Comparison of ENCODE assay signal across 1 cellular context in the genomic region with DNA sequence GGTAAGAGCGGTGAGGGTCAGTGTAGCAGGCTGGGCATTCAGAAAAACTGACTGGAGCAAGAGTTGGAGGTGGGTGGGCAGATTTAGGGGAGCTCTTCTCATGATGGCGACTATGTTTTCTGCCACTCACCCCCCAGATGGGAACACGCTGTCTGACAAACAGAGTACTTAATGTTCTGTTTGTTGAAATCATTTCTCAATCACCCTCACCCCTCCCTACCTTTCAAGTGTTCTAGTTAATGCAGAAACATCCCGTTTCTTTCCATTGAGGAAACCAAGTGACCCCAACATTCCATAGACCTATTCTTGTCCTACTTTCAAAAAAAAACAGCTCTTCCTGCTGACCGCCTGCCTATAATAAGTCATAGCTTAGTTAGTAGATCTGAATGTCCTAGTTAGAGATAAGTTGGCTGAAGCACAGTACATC.
A peak's percentile ranks its signal among the peaks of the same experiment; 100 is the strongest.
TF ChIP-seq lines count a peak whose summit lies in the region.

No MANE protein-coding gene starts in this region.

TF ChIP-seq in HepG2, 621 proteins besides CTCF, POLR2A, EP300 and RAD21 (continued from another document and continues in another):
- TF ChIP-seq, protein P1, sequence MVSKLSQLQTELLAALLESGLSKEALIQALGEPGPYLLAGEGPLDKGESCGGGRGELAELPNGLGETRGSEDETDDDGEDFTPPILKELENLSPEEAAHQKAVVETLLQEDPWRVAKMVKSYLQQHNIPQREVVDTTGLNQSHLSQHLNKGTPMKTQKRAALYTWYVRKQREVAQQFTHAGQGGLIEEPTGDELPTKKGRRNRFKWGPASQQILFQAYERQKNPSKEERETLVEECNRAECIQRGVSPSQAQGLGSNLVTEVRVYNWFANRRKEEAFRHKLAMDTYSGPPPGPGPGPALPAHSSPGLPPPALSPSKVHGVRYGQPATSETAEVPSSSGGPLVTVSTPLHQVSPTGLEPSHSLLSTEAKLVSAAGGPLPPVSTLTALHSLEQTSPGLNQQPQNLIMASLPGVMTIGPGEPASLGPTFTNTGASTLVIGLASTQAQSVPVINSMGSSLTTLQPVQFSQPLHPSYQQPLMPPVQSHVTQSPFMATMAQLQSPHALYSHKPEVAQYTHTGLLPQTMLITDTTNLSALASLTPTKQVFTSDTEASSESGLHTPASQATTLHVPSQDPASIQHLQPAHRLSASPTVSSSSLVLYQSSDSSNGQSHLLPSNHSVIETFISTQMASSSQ (IDR thresholded peaks at IDR 0.05; ENCODE audit: low read depth) = no peak
- TF ChIP-seq, protein P1 (CRISPR knock-in tag; IDR thresholded peaks at IDR 0.05; ENCODE audit: borderline replicate concordance) = no peak
- TF ChIP-seq CBFB (CRISPR knock-in tag; IDR thresholded peaks at IDR 0.05) = no peak
- no peak for TF ChIP-seq ZSCAN5A (CRISPR knock-in tag; IDR thresholded peaks at IDR 0.05; ENCODE audit: borderline replicate concordance)
- TF ChIP-seq ZNF776 (CRISPR knock-in tag; IDR thresholded peaks at IDR 0.05) = no peak
- no peak for TF ChIP-seq TERF1 (CRISPR knock-in tag; IDR thresholded peaks at IDR 0.05)
- TF ChIP-seq, protein P2, sequence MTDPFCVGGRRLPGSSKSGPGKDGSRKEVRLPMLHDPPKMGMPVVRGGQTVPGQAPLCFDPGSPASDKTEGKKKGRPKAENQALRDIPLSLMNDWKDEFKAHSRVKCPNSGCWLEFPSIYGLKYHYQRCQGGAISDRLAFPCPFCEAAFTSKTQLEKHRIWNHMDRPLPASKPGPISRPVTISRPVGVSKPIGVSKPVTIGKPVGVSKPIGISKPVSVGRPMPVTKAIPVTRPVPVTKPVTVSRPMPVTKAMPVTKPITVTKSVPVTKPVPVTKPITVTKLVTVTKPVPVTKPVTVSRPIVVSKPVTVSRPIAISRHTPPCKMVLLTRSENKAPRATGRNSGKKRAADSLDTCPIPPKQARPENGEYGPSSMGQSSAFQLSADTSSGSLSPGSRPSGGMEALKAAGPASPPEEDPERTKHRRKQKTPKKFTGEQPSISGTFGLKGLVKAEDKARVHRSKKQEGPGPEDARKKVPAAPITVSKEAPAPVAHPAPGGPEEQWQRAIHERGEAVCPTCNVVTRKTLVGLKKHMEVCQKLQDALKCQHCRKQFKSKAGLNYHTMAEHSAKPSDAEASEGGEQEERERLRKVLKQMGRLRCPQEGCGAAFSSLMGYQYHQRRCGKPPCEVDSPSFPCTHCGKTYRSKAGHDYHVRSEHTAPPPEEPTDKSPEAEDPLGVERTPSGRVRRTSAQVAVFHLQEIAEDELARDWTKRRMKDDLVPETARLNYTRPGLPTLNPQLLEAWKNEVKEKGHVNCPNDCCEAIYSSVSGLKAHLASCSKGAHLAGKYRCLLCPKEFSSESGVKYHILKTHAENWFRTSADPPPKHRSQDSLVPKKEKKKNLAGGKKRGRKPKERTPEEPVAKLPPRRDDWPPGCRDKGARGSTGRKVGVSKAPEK (CRISPR knock-in tag; IDR thresholded peaks at IDR 0.05; ENCODE audit: borderline replicate concordance) = no peak
- TF ChIP-seq, protein P3, sequence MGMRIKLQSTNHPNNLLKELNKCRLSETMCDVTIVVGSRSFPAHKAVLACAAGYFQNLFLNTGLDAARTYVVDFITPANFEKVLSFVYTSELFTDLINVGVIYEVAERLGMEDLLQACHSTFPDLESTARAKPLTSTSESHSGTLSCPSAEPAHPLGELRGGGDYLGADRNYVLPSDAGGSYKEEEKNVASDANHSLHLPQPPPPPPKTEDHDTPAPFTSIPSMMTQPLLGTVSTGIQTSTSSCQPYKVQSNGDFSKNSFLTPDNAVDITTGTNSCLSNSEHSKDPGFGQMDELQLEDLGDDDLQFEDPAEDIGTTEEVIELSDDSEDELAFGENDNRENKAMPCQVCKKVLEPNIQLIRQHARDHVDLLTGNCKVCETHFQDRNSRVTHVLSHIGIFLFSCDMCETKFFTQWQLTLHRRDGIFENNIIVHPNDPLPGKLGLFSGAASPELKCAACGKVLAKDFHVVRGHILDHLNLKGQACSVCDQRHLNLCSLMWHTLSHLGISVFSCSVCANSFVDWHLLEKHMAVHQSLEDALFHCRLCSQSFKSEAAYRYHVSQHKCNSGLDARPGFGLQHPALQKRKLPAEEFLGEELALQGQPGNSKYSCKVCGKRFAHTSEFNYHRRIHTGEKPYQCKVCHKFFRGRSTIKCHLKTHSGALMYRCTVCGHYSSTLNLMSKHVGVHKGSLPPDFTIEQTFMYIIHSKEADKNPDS (CRISPR knock-in tag; IDR thresholded peaks at IDR 0.05) = no peak
- TF ChIP-seq ZNF607 (CRISPR knock-in tag; IDR thresholded peaks at IDR 0.05; ENCODE audit: borderline replicate concordance) = no peak
- TF ChIP-seq ZSCAN20 (CRISPR knock-in tag; IDR thresholded peaks at IDR 0.05; ENCODE audit: borderline replicate concordance) = no peak
- TF ChIP-seq BCL3 (CRISPR knock-in tag; IDR thresholded peaks at IDR 0.05) = no peak
- no peak for TF ChIP-seq HOXA9 (CRISPR knock-in tag; IDR thresholded peaks at IDR 0.05; ENCODE audit: borderline replicate concordance)
- no peak for TF ChIP-seq ZFP36L2 (CRISPR knock-in tag; IDR thresholded peaks at IDR 0.05)
- TF ChIP-seq TCF7L2 (IDR thresholded peaks at IDR 0.05; ENCODE audit: low read depth, low read length) = no peak
- no peak for TF ChIP-seq ZNF564 (CRISPR knock-in tag; IDR thresholded peaks at IDR 0.05)
- TF ChIP-seq HNRNPLL (IDR thresholded peaks at IDR 0.05; ENCODE audit: low read depth, low read length, poor library complexity, severe bottlenecking) = no peak
- no peak for TF ChIP-seq REPIN1 (CRISPR knock-in tag; IDR thresholded peaks at IDR 0.05; ENCODE audit: borderline replicate concordance, low read depth)
- TF ChIP-seq ETV5 (CRISPR knock-in tag; IDR thresholded peaks at IDR 0.05; ENCODE audit: borderline replicate concordance) = no peak
- no peak for TF ChIP-seq CENPT (CRISPR knock-in tag; IDR thresholded peaks at IDR 0.05; ENCODE audit: low read depth)
- no peak for TF ChIP-seq SMYD3 (CRISPR knock-in tag; IDR thresholded peaks at IDR 0.05)
- TF ChIP-seq CEBPG (CRISPR knock-in tag; IDR thresholded peaks at IDR 0.05) = peak; percentile 51
- TF ChIP-seq, protein P4, sequence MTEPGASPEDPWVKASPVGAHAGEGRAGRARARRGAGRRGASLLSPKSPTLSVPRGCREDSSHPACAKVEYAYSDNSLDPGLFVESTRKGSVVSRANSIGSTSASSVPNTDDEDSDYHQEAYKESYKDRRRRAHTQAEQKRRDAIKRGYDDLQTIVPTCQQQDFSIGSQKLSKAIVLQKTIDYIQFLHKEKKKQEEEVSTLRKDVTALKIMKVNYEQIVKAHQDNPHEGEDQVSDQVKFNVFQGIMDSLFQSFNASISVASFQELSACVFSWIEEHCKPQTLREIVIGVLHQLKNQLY (CRISPR knock-in tag; IDR thresholded peaks at IDR 0.05) = no peak
- TF ChIP-seq ZSCAN29 (CRISPR knock-in tag; conservative IDR thresholded peaks at IDR 0.05) = no peak
- TF ChIP-seq ETV6 (CRISPR knock-in tag; conservative IDR thresholded peaks at IDR 0.05) = no peak
- no peak for TF ChIP-seq CBX2 (IDR thresholded peaks at IDR 0.05; ENCODE audit: low read depth, low read length)
- TF ChIP-seq CBX2 (CRISPR knock-in tag; IDR thresholded peaks at IDR 0.05; ENCODE audit: low read depth) = no peak
- TF ChIP-seq ZBTB38 (CRISPR knock-in tag; IDR thresholded peaks at IDR 0.05) = peak; percentile 58; the same call in 1 of the 2 replicates
- TF ChIP-seq RXRB (CRISPR knock-in tag; IDR thresholded peaks at IDR 0.05; ENCODE audit: borderline replicate concordance) = 0 out of 2 replicates have a peak, but pooled peaks have one; percentile 39
- peak; percentile 25; the same call in 1 of the 2 replicates for TF ChIP-seq CEBPB (IDR thresholded peaks at IDR 0.05; ENCODE audit: borderline replicate concordance, low read depth, low read length)
- TF ChIP-seq NR2F2 (IDR thresholded peaks at IDR 0.05; ENCODE audit: borderline replicate concordance, low read depth) = no peak
- TF ChIP-seq RFX3 (CRISPR knock-in tag; IDR thresholded peaks at IDR 0.05) = no peak
- TF ChIP-seq HMGA1 (CRISPR knock-in tag; conservative IDR thresholded peaks at IDR 0.05) = no peak
- no peak for TF ChIP-seq ZNF567 (CRISPR knock-in tag; IDR thresholded peaks at IDR 0.05; ENCODE audit: borderline replicate concordance)
- TF ChIP-seq DZIP1 (CRISPR knock-in tag; IDR thresholded peaks at IDR 0.05) = no peak
- no peak for TF ChIP-seq RFX5 (IDR thresholded peaks at IDR 0.05; ENCODE audit: low read depth, low read length)
- TF ChIP-seq HOXD1 (CRISPR knock-in tag; IDR thresholded peaks at IDR 0.05) = no peak
- TF ChIP-seq ZNF576 (CRISPR knock-in tag; IDR thresholded peaks at IDR 0.05) = no peak
- TF ChIP-seq MLLT10 (CRISPR knock-in tag; IDR thresholded peaks at IDR 0.05) = no peak
- TF ChIP-seq, protein P5, sequence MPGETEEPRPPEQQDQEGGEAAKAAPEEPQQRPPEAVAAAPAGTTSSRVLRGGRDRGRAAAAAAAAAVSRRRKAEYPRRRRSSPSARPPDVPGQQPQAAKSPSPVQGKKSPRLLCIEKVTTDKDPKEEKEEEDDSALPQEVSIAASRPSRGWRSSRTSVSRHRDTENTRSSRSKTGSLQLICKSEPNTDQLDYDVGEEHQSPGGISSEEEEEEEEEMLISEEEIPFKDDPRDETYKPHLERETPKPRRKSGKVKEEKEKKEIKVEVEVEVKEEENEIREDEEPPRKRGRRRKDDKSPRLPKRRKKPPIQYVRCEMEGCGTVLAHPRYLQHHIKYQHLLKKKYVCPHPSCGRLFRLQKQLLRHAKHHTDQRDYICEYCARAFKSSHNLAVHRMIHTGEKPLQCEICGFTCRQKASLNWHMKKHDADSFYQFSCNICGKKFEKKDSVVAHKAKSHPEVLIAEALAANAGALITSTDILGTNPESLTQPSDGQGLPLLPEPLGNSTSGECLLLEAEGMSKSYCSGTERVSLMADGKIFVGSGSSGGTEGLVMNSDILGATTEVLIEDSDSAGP (CRISPR knock-in tag; IDR thresholded peaks at IDR 0.05; ENCODE audit: borderline replicate concordance) = no peak
